ENCODE assay signal across 30 cellular contexts in the genomic region with DNA sequence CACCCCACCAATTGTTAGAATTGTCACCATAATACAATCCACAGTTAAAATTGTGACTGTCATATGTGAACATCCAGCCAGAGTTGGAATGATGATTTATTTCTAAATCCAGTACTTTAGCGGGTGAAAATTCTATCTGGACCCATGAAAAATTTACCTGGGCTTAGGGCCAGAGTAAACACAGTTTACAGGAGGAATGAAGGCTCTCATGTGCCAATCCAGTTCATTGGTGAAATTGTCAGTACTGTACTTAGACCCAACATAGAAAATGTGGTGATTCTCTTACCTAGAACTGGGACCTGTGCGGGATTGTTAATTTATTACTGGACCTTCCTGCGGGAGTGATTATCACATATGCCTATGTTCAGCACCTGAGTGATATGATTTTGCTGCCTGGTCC.
"Had no signal": no experiment of that assay in that cellular context is flagged by ENCODE, and none has a peak within 500 bp of the region (broad histone marks: within the 10 kb centered on the region; RNA-seq: fewer than 3 reads in every experiment).

No MANE protein-coding gene starts in this region.

- FAIRE-seq: TTC549 had no signal

- ATAC-seq: activated CD8-positive, alpha-beta memory T cell treated with anti-CD3 and anti-CD28 coated beads, Interleukin-2, amount 10 ng/mL, durations not matched to agents 7 days and 5 days; activated CD8-positive, alpha-beta T cell treated with anti-CD3 and anti-CD28 coated beads, Interleukin-2, amount 10 ng/mL, durations not matched to agents 7 days and 5 days; activated naive CD8-positive, alpha-beta T cell treated with anti-CD3 and anti-CD28 coated beads, Interleukin-2, amount 50 U/mL, for 24 hours; body of pancreas had no signal

- H3K9me3 ChIP-seq: ascending aorta, body of pancreas had no signal

- H3K4me3 ChIP-seq: ascending aorta, body of pancreas, breast epithelium had no signal

- H3K27me3 ChIP-seq: ascending aorta, body of pancreas, brain microvascular endothelial cell, breast epithelium had no signal

- H3K27ac ChIP-seq: ascending aorta, body of pancreas, brain microvascular endothelial cell, breast epithelium, VCaP had no signal

- H3K36me3 ChIP-seq: brain microvascular endothelial cell, breast epithelium had no signal

- DNase-seq: activated B cell treated with CpG ODN at 0.5 μM for 24 hours; activated CD4-positive, alpha-beta memory T cell treated with anti-CD3 and anti-CD28 coated beads, Interleukin-2, amount 10 ng/mL, durations not matched to agents 7 days and 5 days; activated CD4-positive, alpha-beta T cell treated with anti-CD3 and anti-CD28 coated beads for 4 hours; activated CD4-positive, alpha-beta T cell treated with anti-CD3 and anti-CD28 coated beads, Interleukin-2, amount 10 ng/mL, durations not matched to agents 7 days and 5 days; activated CD4-positive, alpha-beta T cell treated with anti-CD3 and anti-CD28 coated beads, Interleukin-2, amount 50 U/mL, for 48 hours; activated CD4-positive, CD25-positive, alpha-beta regulatory T cell treated with anti-CD3 and anti-CD28 coated beads, Interleukin-2, amount 50 U/mL, for 72 hours; activated CD8-positive, alpha-beta memory T cell treated with anti-CD3 and anti-CD28 coated beads for 24 hours; activated CD8-positive, alpha-beta memory T cell treated with anti-CD3 and anti-CD28 coated beads, Interleukin-2, amount 10 ng/mL, durations not matched to agents 7 days and 5 days; activated CD8-positive, alpha-beta memory T cell treated with anti-CD3 and anti-CD28 coated beads, Interleukin-2, amount 50 U/mL, for 48 hours; activated CD8-positive, alpha-beta T cell treated with anti-CD3 and anti-CD28 coated beads, Interleukin-2, amount 10 ng/mL, durations not matched to agents 7 days and 5 days; activated effector memory CD4-positive, alpha-beta T cell treated with Interleukin-2 at 50 U/mL for 16 hours; activated gamma-delta T cell; activated naive CD4-positive, alpha-beta T cell treated with anti-CD3 and anti-CD28 coated beads, Interleukin-2, amount 10 ng/mL, durations not matched to agents 7 days and 5 days; activated naive CD4-positive, alpha-beta T cell treated with Interleukin-2 at 50 U/mL for 16 hours; activated naive CD8-positive, alpha-beta T cell treated with anti-CD3 and anti-CD28 coated beads, Interleukin-2, amount 10 ng/mL, durations not matched to agents 7 days and 5 days; activated naive CD8-positive, alpha-beta T cell treated with anti-CD3 and anti-CD28 coated beads, Interleukin-2, amount 50 U/mL, for 24 hours; activated T-cell treated with anti-CD3 and anti-CD28 coated beads, Interleukin-2, amount 50 U/mL, for 24 hours; activated T-cell treated with anti-CD3 and anti-CD28 coated beads, Interleukin-2, amount 50 U/mL, for 48 hours; amygdala; anterior cingulate cortex; body of pancreas; brain microvascular endothelial cell; central memory CD4-positive, alpha-beta T cell; T-helper 1 cell; T-helper 2 cell; T-helper 9 cell had no signal

- H3K4me1 ChIP-seq: ascending aorta, breast epithelium had no signal
